In genomic region chr7:47093835-47094234, GRCh38 we compare ENCODE assay signal across 27 cellular contexts.
"Had no signal": no experiment of that assay in that cellular context is flagged by ENCODE, and none has a peak within 500 bp of the region (broad histone marks: within the 10 kb centered on the region; RNA-seq: fewer than 3 reads in every experiment).

No MANE protein-coding gene starts in this region.

- H3K27ac Mint-ChIP-seq: effector memory CD8-positive, alpha-beta T cell; naive B cell; natural killer cell treated with Interleukin-12 subunit alpha and Interleukin-12 subunit beta and Interleukin-15 and Interleukin-18, amount 100 ng/mL, for 72 hours; progenitor cell of endocrine pancreas; stimulated activated memory B cell treated with anti-CD40 and anti-IgM and Interleukin-4, amounts not matched to agents 10 μg/mL and 1 μg/mL and 100 μg/mL, for 72 hours had no signal

- DNase-seq: dermis blood vessel endothelial cell; effector memory CD8-positive, alpha-beta T cell; foreskin melanocyte; glutamatergic neuron; heart right ventricle; hippocampal formation; kidney glomerular epithelial cell; left colon; left ventricle myocardium superior; lower lobe of right lung; mucosa of descending colon; naive B cell; sigmoid colon; stimulated activated CD4-positive, alpha-beta T cell treated with anti-CD3 and anti-CD28 coated beads, Interleukin-4, amount 100 ng/mL, for 4 hours; stimulated activated naive CD8-positive, alpha-beta T cell treated with anti-CD3 and anti-CD28 coated beads, Interleukin-15, Interleukin-2, amounts not matched to agents 100 U/mL and 50 U/mL, for 24 hours; substantia nigra; testis; tibial artery; upper lobe of left lung had no signal

- H3K4me1 ChIP-seq: lower lobe of right lung, parathyroid adenoma, testis had no signal

- H3K4me3 Mint-ChIP-seq: central memory CD8-positive, alpha-beta T cell; effector memory CD8-positive, alpha-beta T cell; naive B cell; natural killer cell treated with Interleukin-12 subunit alpha and Interleukin-12 subunit beta and Interleukin-15 and Interleukin-18, amount 100 ng/mL, for 72 hours; neural crest cell; stimulated activated memory B cell treated with anti-CD40 and anti-IgM and Interleukin-4, amounts not matched to agents 10 μg/mL and 1 μg/mL and 100 μg/mL, for 72 hours had no signal

- H3K9me3 Mint-ChIP-seq: central memory CD8-positive, alpha-beta T cell; naive B cell; natural killer cell treated with Interleukin-12 subunit alpha and Interleukin-12 subunit beta and Interleukin-15 and Interleukin-18, amount 100 ng/mL, for 72 hours; stimulated activated memory B cell treated with anti-CD40 and anti-IgM and Interleukin-4, amounts not matched to agents 10 μg/mL and 1 μg/mL and 100 μg/mL, for 72 hours had no signal

- H3K36me3 Mint-ChIP-seq: naive B cell; natural killer cell treated with Interleukin-12 subunit alpha and Interleukin-12 subunit beta and Interleukin-15 and Interleukin-18, amount 100 ng/mL, for 72 hours; stimulated activated memory B cell treated with anti-CD40 and anti-IgM and Interleukin-4, amounts not matched to agents 10 μg/mL and 1 μg/mL and 100 μg/mL, for 72 hours had no signal

- H3K36me3 ChIP-seq: heart right ventricle, lower lobe of right lung, neutrophil, sigmoid colon, tibial artery, upper lobe of left lung had no signal

- H2AFZ ChIP-seq: parathyroid adenoma had no signal

- H3K4me1 Mint-ChIP-seq: central memory CD8-positive, alpha-beta T cell; stimulated activated memory B cell treated with anti-CD40 and anti-IgM and Interleukin-4, amounts not matched to agents 10 μg/mL and 1 μg/mL and 100 μg/mL, for 72 hours had no signal

- H3K27ac ChIP-seq: coronary artery, heart right ventricle, lower lobe of right lung, neutrophil, parathyroid adenoma, sigmoid colon, testis, tibial artery, upper lobe of left lung had no signal

- H3K9me3 ChIP-seq: heart right ventricle, lower lobe of right lung, mucosa of descending colon, neutrophil, sigmoid colon, testis, tibial artery, upper lobe of left lung had no signal

- H3K79me2 ChIP-seq: parathyroid adenoma had no signal

- H3K9ac ChIP-seq: parathyroid adenoma had no signal

- H3K27me3 ChIP-seq: heart right ventricle, neutrophil, sigmoid colon, testis, tibial artery, upper lobe of left lung had no signal

- H3K4me3 ChIP-seq: coronary artery, heart right ventricle, lower lobe of right lung, mucosa of descending colon, sigmoid colon, testis, tibial artery, upper lobe of left lung had no signal
